In the genomic region with DNA sequence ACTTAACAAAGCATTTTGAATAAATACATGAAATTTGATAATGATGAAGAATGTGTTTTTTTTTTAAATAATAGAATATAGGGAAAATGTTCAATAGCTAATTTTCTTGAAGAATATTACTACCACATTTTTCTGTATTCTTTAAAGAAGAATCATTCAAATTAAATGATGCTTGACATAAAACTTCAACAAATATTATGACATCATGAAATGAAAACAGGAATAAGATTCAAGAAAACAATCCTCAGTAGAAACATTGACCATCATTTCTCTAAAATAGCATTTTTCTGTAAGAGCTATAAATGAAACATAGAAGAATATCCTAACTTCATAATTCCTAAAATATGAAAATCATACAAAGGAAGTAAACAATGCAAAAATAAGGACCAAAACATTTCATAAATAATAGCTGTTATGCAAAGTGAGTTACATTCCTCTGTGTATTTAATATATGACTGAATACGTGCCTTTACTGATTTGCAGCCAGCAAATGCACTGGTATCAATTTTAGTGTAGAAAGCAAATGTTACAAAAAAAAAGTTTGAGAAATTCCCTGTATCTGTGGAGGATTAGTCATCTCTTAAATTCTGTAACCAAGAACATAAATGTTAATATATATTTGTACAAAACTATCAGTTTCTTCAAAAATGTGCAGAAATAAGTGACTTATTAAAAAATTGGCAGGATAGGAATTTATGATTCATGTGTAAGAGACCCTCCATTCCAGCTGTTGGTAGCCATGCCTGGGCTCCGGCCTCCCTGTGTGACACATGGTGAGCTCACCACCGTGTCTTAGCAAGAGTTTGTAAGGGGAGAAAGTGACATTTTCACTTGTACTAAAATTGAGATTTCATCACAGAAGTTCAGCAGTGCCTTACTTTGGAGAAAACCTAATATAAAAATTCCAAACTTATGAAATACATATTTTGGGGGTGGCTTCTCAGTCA, we compare ENCODE assay signal across 11 cellular contexts. TPM values are rescaled to one million over a fixed set of nuclear protein-coding genes. Genes with fewer than 3 reads are reported as not detected.
DNase-seq lines count a peak whose midpoint lies in the region; ATAC-seq, FAIRE-seq and TF ChIP-seq lines count a peak whose summit lies in the region.
"Had no signal": no experiment of that assay in that cellular context is flagged by ENCODE, and none has a peak within 500 bp of the region (broad histone marks: within the 10 kb centered on the region; RNA-seq: fewer than 3 reads in every experiment).

No MANE protein-coding gene starts in this region.

- no peak for ATAC-seq in HG03039 (IDR thresholded peaks at IDR 0.05; ENCODE audit: unreplicated experiment)
- ATAC-seq: activated CD4-positive, CD25-positive, alpha-beta regulatory T cell treated with anti-CD3 and anti-CD28 coated beads, Interleukin-2, amount 50 U/mL, for 24 hours had no signal

- dilution Hi-C loops in endothelial cell of umbilical vein (cut with MboI; ENCODE audit: extremely low pct_ligation_motif_present, low sequenced_read_pairs), result no loop called here

- BruUV-seq in endothelial cell of umbilical vein (replicated peaks; lab: Mats Ljungman, UMichigan), result no TSS peak

- H4K20me1 ChIP-seq in OCI-LY3 (ENCODE audit: insufficient read depth, low read length) (no peaks in the 10 kb centered on the region), endothelial cell of umbilical vein (replicated peaks; ENCODE audit: control insufficient read depth, extremely low read depth, insufficient read depth, low read length) (no peaks in the 10 kb centered on the region)

- no peaks in the 10 kb centered on the region for H3K79me2 ChIP-seq in OCI-LY3 (ENCODE audit: low read length)
- H3K79me2 ChIP-seq in endothelial cell of umbilical vein (ENCODE audit: control insufficient read depth, insufficient read depth, low read length), result no peaks in the 10 kb centered on the region

- peak; percentile 40 for DNase-seq in stimulated activated CD4-positive, alpha-beta T cell treated with anti-CD3 and anti-CD28 coated beads, Interleukin-15, amount 100 ng/mL, for 24 hours
- DNase-seq in stimulated activated CD4-positive, alpha-beta T cell treated with anti-CD3 and anti-CD28 coated beads, Interleukin-4, amount 100 ng/mL, for 4 hours, result no peak
- peak; percentile 67 for DNase-seq in endothelial cell of umbilical vein (ENCODE audit: low read depth, low spot score)
- no peak for DNase-seq in substantia nigra (lab: John Stamatoyannopoulos, UW)
- no peak for DNase-seq in NCI-H2029 treated with DMSO at 0.1 percent for 48 hours (lab: John Stamatoyannopoulos, UW)
- DNase-seq in HT-29 (ENCODE audit: low spot score), result no peak
- DNase-seq: CD8-positive, alpha-beta memory T cell; NCI-H526 had no signal

- intact Hi-C loops in endothelial cell of umbilical vein (cut with micrococcal nuclease), result loop anchor here (2.0 kb wide), 1 partner anchor 14 kb away; no protein-coding TSS in a partner anchor

- POLR2A ChIA-PET in endothelial cell of umbilical vein (lab: Charles Lee), result interaction anchor here (2.8 kb wide), 1 partner anchor 14 kb away, joined by 10 read pairs; a partner anchor contains a TSS

- peaks cover 40% of the 10 kb centered on the region for H3K4me1 ChIP-seq in OCI-LY3 (ENCODE audit: low read length)
- peaks cover 48% of the 10 kb centered on the region for H3K4me1 ChIP-seq in endothelial cell of umbilical vein (ENCODE audit: control insufficient read depth, extremely low read depth, insufficient read depth, low read length)

- H3K9me3 ChIP-seq in OCI-LY3 (ENCODE audit: insufficient read depth, low read length) (no peaks in the 10 kb centered on the region), endothelial cell of umbilical vein (replicated peaks; ENCODE audit: control insufficient read depth, insufficient read depth, low read length) (no peaks in the 10 kb centered on the region)

- no peak for TF ChIP-seq CTCF in OCI-LY3 (IDR thresholded peaks at IDR 0.05; ENCODE audit: low read depth, low read length)
- no peak for TF ChIP-seq CTCF in endothelial cell of umbilical vein (IDR thresholded peaks at IDR 0.05; ENCODE audit: extremely low read depth in 1 of 2, insufficient read depth in 1 of 2, low read depth in 1 of 2, low read length in 2 of 2)

- H3K36me3 ChIP-seq in OCI-LY3 (replicated peaks; ENCODE audit: low read depth, low read length) (no peaks in the 10 kb centered on the region), endothelial cell of umbilical vein (ENCODE audit: control insufficient read depth in 2 of 2, extremely low read depth in 1 of 2, insufficient read depth in 2 of 2, low read length in 2 of 2) (no peaks in the 10 kb centered on the region)

- peak overlapping the region; percentile 36 for H3K27ac ChIP-seq in OCI-LY3 (ENCODE audit: low read length)
- peak overlapping the region; percentile 33 for H3K27ac ChIP-seq in endothelial cell of umbilical vein (ENCODE audit: insufficient read depth, low read depth, low read length)
- no peak overlapping the region for H3K27ac ChIP-seq in substantia nigra (ENCODE audit: low read depth, low read length, poor library complexity, severe bottlenecking)

- FAIRE-seq in endothelial cell of umbilical vein (lab: Jason Lieb, UNC), result no peak

- H3K4me3 ChIP-seq in OCI-LY3 (ENCODE audit: low read length) (peak overlapping the region; percentile 1; the same call in 1 of the 2 replicates), endothelial cell of umbilical vein (replicated peaks in 1 of 3; ENCODE audit: insufficient read depth in 1 of 3, low read depth in 1 of 3, low read length in 3 of 3) (no peak overlapping the region)

- no peak for TF ChIP-seq POLR2A in endothelial cell of umbilical vein (IDR thresholded peaks at IDR 0.05; ENCODE audit: low read depth, low read length)

- no peaks in the 10 kb centered on the region for H3K9me1 ChIP-seq in endothelial cell of umbilical vein (replicated peaks; ENCODE audit: control insufficient read depth, extremely low read depth, insufficient read depth, low read length)

- no peaks in the 10 kb centered on the region for H3K27me3 ChIP-seq in OCI-LY3 (ENCODE audit: low read depth, low read length)
- no peaks in the 10 kb centered on the region for H3K27me3 ChIP-seq in endothelial cell of umbilical vein (ENCODE audit: control insufficient read depth in 2 of 2, insufficient read depth in 2 of 2, low read length in 2 of 2)

- H2AFZ ChIP-seq in OCI-LY3 (ENCODE audit: low read depth, low read length) (peak overlapping the region; percentile 51; the same call in 1 of the 2 replicates), endothelial cell of umbilical vein (ENCODE audit: low read depth, low read length) (no peak overlapping the region)

- H3K9ac ChIP-seq in OCI-LY3 (ENCODE audit: low read length) (no peak overlapping the region), endothelial cell of umbilical vein (replicated peaks; ENCODE audit: extremely low read depth, insufficient read depth, low read length) (no peak overlapping the region)

- peak overlapping the region; percentile 37 for H3K4me2 ChIP-seq in OCI-LY3 (ENCODE audit: low read length)
- H3K4me2 ChIP-seq in endothelial cell of umbilical vein (ENCODE audit: insufficient read depth, low read length), result peak overlapping the region; percentile 37

- CTCF ChIA-PET in endothelial cell of umbilical vein (lab: Charles Lee), result interaction anchor here (1.1 to 5.8 kb wide), 7 partner anchors 12 to 234 kb away, joined by 3 to 40 read pairs (median 4); a partner anchor contains a TSS

TF ChIP-seq in endothelial cell of umbilical vein, 7 proteins besides CTCF, POLR2A, EP300 and RAD21:
- peak; percentile 61 for TF ChIP-seq JUN (IDR thresholded peaks at IDR 0.05; ENCODE audit: borderline replicate concordance, insufficient read depth, insufficient read length, low read depth)
- no peak for TF ChIP-seq MYC (IDR thresholded peaks at IDR 0.05; ENCODE audit: low read depth, low read length)
- no peak for TF ChIP-seq EZH2 (IDR thresholded peaks at IDR 0.05; ENCODE audit: borderline replicate concordance, low read depth, low read length, severe bottlenecking)
- TF ChIP-seq FOS (IDR thresholded peaks at IDR 0.05; ENCODE audit: borderline replicate concordance, insufficient read depth, low read length), result peak; percentile 97
- TF ChIP-seq GATA2 (IDR thresholded peaks at IDR 0.05; ENCODE audit: insufficient read depth, insufficient read length, low read depth, low read length), result no peak
- TF ChIP-seq, protein P1, sequence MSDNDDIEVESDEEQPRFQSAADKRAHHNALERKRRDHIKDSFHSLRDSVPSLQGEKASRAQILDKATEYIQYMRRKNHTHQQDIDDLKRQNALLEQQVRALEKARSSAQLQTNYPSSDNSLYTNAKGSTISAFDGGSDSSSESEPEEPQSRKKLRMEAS (IDR thresholded peaks at IDR 0.05; ENCODE audit: insufficient read depth, insufficient read length), result no peak

RNA-seq across cellular contexts. Expression of a gene that starts 15.0 kb away (rescaled TPM):
- 88.9 and 93.0 TPM in 2 replicates for total RNA-seq in endothelial cell of umbilical vein
- polyA plus RNA-seq in endothelial cell of umbilical vein, result 18.5 and 23.1 TPM in 2 replicates
- 18.2 and 18.3 TPM in 2 replicates for polyA plus RNA-seq in endothelial cell of umbilical vein (2011; cell fraction: cytosol; rRNA removed)
- polyA plus RNA-seq in endothelial cell of umbilical vein (2011; cell fraction: nucleus; rRNA removed), result 35.6 and 36.4 TPM in 2 replicates
- polyA plus RNA-seq in endothelial cell of umbilical vein (2012), result 22.8 and 30.2 TPM in 2 replicates
- polyA minus RNA-seq in endothelial cell of umbilical vein, result 114 and 116 TPM in 2 replicates
- 22.9 TPM for polyA minus RNA-seq in endothelial cell of umbilical vein (2011; cell fraction: cytosol; rRNA and poly(A)+ RNA removed)
- polyA minus RNA-seq in endothelial cell of umbilical vein (2011; cell fraction: nucleus; rRNA and poly(A)+ RNA removed), result 109 and 123 TPM in 2 replicates
- 5.9 and 11.0 TPM in 2 replicates for total RNA-seq in HT-29 (2014; rRNA removed; shearing (Covaris generic))

RNA-seq across cellular contexts. Expression of a gene that starts 36.6 kb away (rescaled TPM):
- 66.2 and 72.9 TPM in 2 replicates for total RNA-seq in endothelial cell of umbilical vein
- polyA plus RNA-seq in endothelial cell of umbilical vein, result 3.8 and 6.4 TPM in 2 replicates
- 22.2 and 23.2 TPM in 2 replicates for polyA plus RNA-seq in endothelial cell of umbilical vein (2011; cell fraction: cytosol; rRNA removed)
- polyA plus RNA-seq in endothelial cell of umbilical vein (2011; cell fraction: nucleus; rRNA removed), result 34.5 and 55.7 TPM in 2 replicates
- polyA plus RNA-seq in endothelial cell of umbilical vein (2012), result 20.3 and 71.4 TPM in 2 replicates
- 10.5 and 12.0 TPM in 2 replicates for polyA minus RNA-seq in endothelial cell of umbilical vein
- 35.9 TPM for polyA minus RNA-seq in endothelial cell of umbilical vein (2011; cell fraction: cytosol; rRNA and poly(A)+ RNA removed)
- polyA minus RNA-seq in endothelial cell of umbilical vein (2011; cell fraction: nucleus; rRNA and poly(A)+ RNA removed), result 16.9 and 28.9 TPM in 2 replicates
- total RNA-seq in HT-29 (2014; rRNA removed; shearing (Covaris generic)), result 25.6 and 33.1 TPM in 2 replicates

Comparison
In these comparisons a context has a peak if more than half of its experiments do, and no peak if none do; other contexts are left out.
1. DNase-seq: peak in stimulated activated CD4-positive, alpha-beta T cell treated with anti-CD3 and anti-CD28 coated beads, Interleukin-15, amount 100 ng/mL, for 24 hours (single experiment) and endothelial cell of umbilical vein (single experiment); none in stimulated activated CD4-positive, alpha-beta T cell treated with anti-CD3 and anti-CD28 coated beads, Interleukin-4, amount 100 ng/mL, for 4 hours (0 of 2), substantia nigra (0 of 49), NCI-H2029 treated with DMSO at 0.1 percent for 48 hours (single experiment) and HT-29 (single experiment).